Comparison of ENCODE assay signal across 1 cellular context in the genomic region with DNA sequence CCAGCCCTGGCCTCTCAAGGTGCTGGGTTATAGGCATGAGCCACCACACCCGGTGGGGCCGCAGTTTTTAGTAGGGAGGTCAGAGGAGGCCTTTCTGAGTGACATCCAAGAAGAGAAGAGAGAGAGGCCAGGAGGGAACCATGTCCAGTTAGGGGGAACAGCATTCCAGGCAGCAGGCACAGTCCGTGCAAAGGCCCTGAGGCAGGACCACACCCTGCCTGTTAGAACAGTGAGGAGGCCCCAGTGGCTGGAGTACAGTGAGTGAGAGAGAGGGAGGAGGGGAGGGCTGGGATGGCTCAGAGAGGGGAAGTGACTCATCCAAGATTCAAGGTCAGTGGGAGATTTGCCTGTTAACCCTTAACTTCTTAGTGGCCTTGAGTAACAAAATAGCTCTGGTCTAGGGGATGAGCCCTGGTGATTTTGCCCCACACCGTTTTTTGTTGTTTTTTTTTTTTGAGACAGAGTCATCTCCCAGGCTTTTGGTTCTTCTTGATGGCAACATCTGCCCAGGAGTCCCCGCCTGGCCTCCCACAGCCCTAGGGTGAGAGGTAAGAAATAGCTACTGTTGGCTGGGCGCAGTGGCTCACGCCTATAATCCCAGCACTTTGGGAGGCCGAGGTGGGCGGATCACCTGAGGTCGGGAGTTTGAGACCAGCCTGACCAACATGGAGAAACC.
TF ChIP-seq lines count a peak whose summit lies in the region.

No MANE protein-coding gene starts in this region.

TF ChIP-seq in K562, 482 proteins besides CTCF, POLR2A, EP300 and RAD21 (continued from another document and continues in another):
- TF ChIP-seq, protein P1, sequence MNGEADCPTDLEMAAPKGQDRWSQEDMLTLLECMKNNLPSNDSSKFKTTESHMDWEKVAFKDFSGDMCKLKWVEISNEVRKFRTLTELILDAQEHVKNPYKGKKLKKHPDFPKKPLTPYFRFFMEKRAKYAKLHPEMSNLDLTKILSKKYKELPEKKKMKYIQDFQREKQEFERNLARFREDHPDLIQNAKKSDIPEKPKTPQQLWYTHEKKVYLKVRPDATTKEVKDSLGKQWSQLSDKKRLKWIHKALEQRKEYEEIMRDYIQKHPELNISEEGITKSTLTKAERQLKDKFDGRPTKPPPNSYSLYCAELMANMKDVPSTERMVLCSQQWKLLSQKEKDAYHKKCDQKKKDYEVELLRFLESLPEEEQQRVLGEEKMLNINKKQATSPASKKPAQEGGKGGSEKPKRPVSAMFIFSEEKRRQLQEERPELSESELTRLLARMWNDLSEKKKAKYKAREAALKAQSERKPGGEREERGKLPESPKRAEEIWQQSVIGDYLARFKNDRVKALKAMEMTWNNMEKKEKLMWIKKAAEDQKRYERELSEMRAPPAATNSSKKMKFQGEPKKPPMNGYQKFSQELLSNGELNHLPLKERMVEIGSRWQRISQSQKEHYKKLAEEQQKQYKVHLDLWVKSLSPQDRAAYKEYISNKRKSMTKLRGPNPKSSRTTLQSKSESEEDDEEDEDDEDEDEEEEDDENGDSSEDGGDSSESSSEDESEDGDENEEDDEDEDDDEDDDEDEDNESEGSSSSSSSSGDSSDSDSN (IDR thresholded peaks at IDR 0.05; ENCODE audit: borderline replicate concordance in 1 of 2, low read depth in 2 of 2, low read length in 2 of 2) = no peak
- TF ChIP-seq ZNF586 (CRISPR knock-in tag; conservative IDR thresholded peaks at IDR 0.05) (no peak), DIDO1 (tag; IDR thresholded peaks at IDR 0.05; ENCODE audit: low read depth) (no peak), NELFE (IDR thresholded peaks at IDR 0.05; ENCODE audit: insufficient read depth, insufficient read length) (no peak), KDM1A (IDR thresholded peaks at IDR 0.05) (peak; percentile 98 to 99), ZNF76 (CRISPR knock-in tag; IDR thresholded peaks at IDR 0.05; ENCODE audit: borderline replicate concordance) (no peak), IRF9 (tag; IDR thresholded peaks at IDR 0.05) (no peak; the same call in 1 of the 2 replicates), ZC3H11A (IDR thresholded peaks at IDR 0.05; ENCODE audit: low read depth, low read length) (no peak), THRA (IDR thresholded peaks at IDR 0.05) (no peak), KHSRP (IDR thresholded peaks at IDR 0.05) (no peak), ARID3A (IDR thresholded peaks at IDR 0.05; ENCODE audit: borderline replicate concordance, low read depth, low read length) (no peak), CTBP1 (IDR thresholded peaks at IDR 0.05; ENCODE audit: borderline replicate concordance) (peak; percentile 85), OTX1 (CRISPR knock-in tag; IDR thresholded peaks at IDR 0.05) (peak; percentile 64; the same call in 1 of the 2 replicates), NRF1 (conservative IDR thresholded peaks at IDR 0.05 in 1 of 2, IDR thresholded peaks at IDR 0.05 in 1 of 2) (no peak), BHLHE40 (IDR thresholded peaks at IDR 0.05; ENCODE audit: low read length) (no peak; the same call in 1 of the 2 replicates), NFYB (IDR thresholded peaks at IDR 0.05; ENCODE audit: extremely low read depth, insufficient read length) (no peak), ELK1 (CRISPR knock-in tag; IDR thresholded peaks at IDR 0.05) (no peak), ZNF384 (IDR thresholded peaks at IDR 0.05; ENCODE audit: low read depth, low read length) (peak; percentile 77), THRAP3 (IDR thresholded peaks at IDR 0.05; ENCODE audit: borderline replicate concordance) (0 out of 2 replicates have a peak, but pooled peaks have one; percentile 53), MEF2D (tag; conservative IDR thresholded peaks at IDR 0.05; ENCODE audit: low read depth) (no peak), JUNB (CRISPR knock-in tag; conservative IDR thresholded peaks at IDR 0.05) (no peak), C11orf30 (IDR thresholded peaks at IDR 0.05; ENCODE audit: low read depth) (no peak), PATZ1 (CRISPR knock-in tag; IDR thresholded peaks at IDR 0.05; ENCODE audit: borderline replicate concordance) (no peak), PTBP1 (IDR thresholded peaks at IDR 0.05; ENCODE audit: low read depth, low read length) (peak; percentile 99), ZNF347 (CRISPR knock-in tag; IDR thresholded peaks at IDR 0.05; ENCODE audit: low read depth) (no peak), XRCC3 (IDR thresholded peaks at IDR 0.05) (no peak), CHAMP1 (IDR thresholded peaks at IDR 0.05) (peak; percentile 80), SAFB (IDR thresholded peaks at IDR 0.05; ENCODE audit: borderline replicate concordance, low read depth, low read length) (no peak), U2AF2 (optimal IDR thresholded peaks at IDR 0.05; ENCODE audit: low read depth, low read length) (no peak)
- TF ChIP-seq, protein P2, sequence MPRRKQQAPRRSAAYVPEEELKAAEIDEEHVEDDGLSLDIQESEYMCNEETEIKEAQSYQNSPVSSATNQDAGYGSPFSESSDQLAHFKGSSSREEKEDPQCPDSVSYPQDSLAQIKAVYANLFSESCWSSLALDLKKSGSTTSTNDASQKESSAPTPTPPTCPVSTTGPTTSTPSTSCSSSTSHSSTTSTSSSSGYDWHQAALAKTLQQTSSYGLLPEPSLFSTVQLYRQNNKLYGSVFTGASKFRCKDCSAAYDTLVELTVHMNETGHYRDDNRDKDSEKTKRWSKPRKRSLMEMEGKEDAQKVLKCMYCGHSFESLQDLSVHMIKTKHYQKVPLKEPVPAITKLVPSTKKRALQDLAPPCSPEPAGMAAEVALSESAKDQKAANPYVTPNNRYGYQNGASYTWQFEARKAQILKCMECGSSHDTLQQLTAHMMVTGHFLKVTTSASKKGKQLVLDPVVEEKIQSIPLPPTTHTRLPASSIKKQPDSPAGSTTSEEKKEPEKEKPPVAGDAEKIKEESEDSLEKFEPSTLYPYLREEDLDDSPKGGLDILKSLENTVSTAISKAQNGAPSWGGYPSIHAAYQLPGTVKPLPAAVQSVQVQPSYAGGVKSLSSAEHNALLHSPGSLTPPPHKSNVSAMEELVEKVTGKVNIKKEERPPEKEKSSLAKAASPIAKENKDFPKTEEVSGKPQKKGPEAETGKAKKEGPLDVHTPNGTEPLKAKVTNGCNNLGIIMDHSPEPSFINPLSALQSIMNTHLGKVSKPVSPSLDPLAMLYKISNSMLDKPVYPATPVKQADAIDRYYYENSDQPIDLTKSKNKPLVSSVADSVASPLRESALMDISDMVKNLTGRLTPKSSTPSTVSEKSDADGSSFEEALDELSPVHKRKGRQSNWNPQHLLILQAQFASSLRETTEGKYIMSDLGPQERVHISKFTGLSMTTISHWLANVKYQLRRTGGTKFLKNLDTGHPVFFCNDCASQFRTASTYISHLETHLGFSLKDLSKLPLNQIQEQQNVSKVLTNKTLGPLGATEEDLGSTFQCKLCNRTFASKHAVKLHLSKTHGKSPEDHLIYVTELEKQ (CRISPR knock-in tag; IDR thresholded peaks at IDR 0.05) = no peak
